Comparison of ENCODE assay signal across 29 cellular contexts in genomic region chr4:166075599-166075998, GRCh38.
"Had no signal": no experiment of that assay in that cellular context is flagged by ENCODE, and none has a peak within 500 bp of the region (broad histone marks: within the 10 kb centered on the region; RNA-seq: fewer than 3 reads in every experiment).

No MANE protein-coding gene starts in this region.

- H3K27ac ChIP-seq: RWPE1, SJCRH30, SK-N-MC had no signal

- H3K9me3 ChIP-seq: SJCRH30 had no signal

- DNase-seq: Kasumi-1, KG1, MM.1S, MV-4-11, NCI-H1092, NCI-H1105, NCI-H1417 treated with DMSO at 0.1 percent for 48 hours, NCI-H1436 treated with DMSO at 0.1 percent for 48 hours, NCI-H1694 treated with DMSO at 0.1 percent for 48 hours, NCI-H187 treated with DMSO at 0.1 percent for 48 hours, NCI-H2029, NCI-H2171 treated with DMSO at 0.1 percent for 48 hours, NCI-H2227 treated with DMSO at 0.1 percent for 48 hours, NCI-H345, NCI-H446, NCI-H510A treated with DMSO at 0.1 percent for 48 hours, NCI-H524 treated with DMSO at 0.1 percent for 48 hours, NCI-H526 treated with DMSO at 0.1 percent for 48 hours, NCI-H774, SHP77, SIG-M5, SJCRH30, T-cell had no signal

- ATAC-seq: Panc1, Right ventricle myocardium inferior, SK-N-SH treated with all-trans-retinoic acid at 6 μM for 48 hours, T-cell had no signal

- H3K27ac Mint-ChIP-seq: T-cell had no signal

- H3K27me3 Mint-ChIP-seq: T-cell had no signal

- FAIRE-seq: RCC 7860 had no signal

- H3K4me3 Mint-ChIP-seq: T-cell had no signal

- H3K4me1 ChIP-seq: SJCRH30 had no signal

- H3K27me3 ChIP-seq: SJCRH30 had no signal

- H3K4me3 ChIP-seq: SJCRH30, SK-N-MC had no signal

- H3K36me3 Mint-ChIP-seq: T-cell had no signal

- H3K4me1 Mint-ChIP-seq: T-cell had no signal

- H3K36me3 ChIP-seq: SJCRH30 had no signal
